Comparison of ENCODE assay signal across 8 cellular contexts in the genomic region with DNA sequence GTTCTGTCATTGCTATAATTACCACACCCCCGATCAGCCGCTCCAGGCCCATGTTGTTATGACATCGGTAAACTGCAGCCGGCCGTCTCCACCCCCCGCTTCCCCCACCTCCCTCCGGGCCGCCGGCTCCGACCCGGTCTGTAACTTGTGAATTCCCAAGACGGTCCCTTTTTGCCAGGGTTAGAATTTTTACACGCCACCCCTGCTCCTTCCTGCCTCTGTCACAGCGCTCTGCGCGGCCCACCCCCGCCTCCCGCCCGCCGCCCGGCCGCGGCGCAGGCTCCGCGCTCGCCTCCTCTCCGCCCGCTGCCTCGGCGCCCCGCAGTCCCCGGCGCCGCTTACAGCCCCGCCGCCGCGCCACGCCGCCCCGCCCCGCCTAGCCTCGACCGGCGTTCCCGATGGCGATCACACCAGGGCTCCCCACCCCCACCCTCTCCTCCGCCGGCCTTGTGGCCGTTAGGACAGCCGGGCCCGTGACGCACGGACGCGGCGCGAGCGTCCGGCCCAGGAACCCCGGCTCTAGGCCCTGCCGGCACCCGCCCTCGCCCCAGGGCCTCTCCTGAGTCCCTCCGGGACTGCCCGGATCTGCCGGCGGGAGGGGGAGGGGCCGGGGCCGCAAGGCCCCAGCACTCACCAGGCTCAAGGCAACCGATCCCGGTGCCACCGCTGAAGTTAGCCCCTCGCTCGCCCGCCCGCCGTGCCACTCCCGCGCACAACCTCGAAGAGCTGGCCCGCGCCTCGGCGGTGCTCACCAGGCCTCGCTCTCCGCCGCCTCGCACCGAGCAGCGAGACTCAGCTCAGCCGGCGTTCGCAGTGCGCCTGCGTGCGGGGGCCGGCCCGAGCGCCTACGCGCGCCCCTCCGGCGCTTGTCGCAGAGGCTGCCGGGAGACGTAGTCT. TPM values are rescaled to one million over a fixed set of nuclear protein-coding genes. Genes with fewer than 3 reads are reported as not detected.
A peak's percentile ranks its signal among the peaks of the same experiment; 100 is the strongest.
DNase-seq lines count a peak whose midpoint lies in the region; ATAC-seq, FAIRE-seq and TF ChIP-seq lines count a peak whose summit lies in the region.

Gene KPNA1 (minus strand): TSS at position 817 of the 897 bp plus-strand sequence. CDS start 18,374 bp downstream, outside the sequence.

- TF ChIP-seq POLR2A in GM12891 (IDR thresholded peaks at IDR 0.05; ENCODE audit: low read depth, low read length) (peak; percentile 92), tibial nerve (IDR thresholded peaks at IDR 0.05) (peak; percentile 93)

- peak within 1 kb of the TSS; percentile 95 for H2BK5ac ChIP-seq in trophoblast cell (ENCODE audit: low read depth, low read length, poor library complexity)

- H3K9ac ChIP-seq in adipocyte (ENCODE audit: low read length) (peak within 1 kb of the TSS; percentile 94), trophoblast cell (ENCODE audit: low read length) (peak within 1 kb of the TSS; percentile 86)

- H3K27ac ChIP-seq in cardiac muscle cell, result peak within 1 kb of the TSS; percentile 99
- H3K27ac ChIP-seq in trophoblast cell (ENCODE audit: low read depth, low read length), result peak within 1 kb of the TSS; percentile 97
- peak within 1 kb of the TSS; percentile 67 to 98 (median 93) for H3K27ac ChIP-seq in tibial nerve

- peak within 1 kb of the TSS; percentile 98 for H3K18ac ChIP-seq in trophoblast cell (ENCODE audit: low read length)

- peak within 1 kb of the TSS; percentile 94 for H4K8ac ChIP-seq in trophoblast cell (ENCODE audit: low read depth, low read length)

- peak within 1 kb of the TSS; percentile 85 for H4K12ac ChIP-seq in trophoblast cell (ENCODE audit: low read depth, low read length)

- H2BK12ac ChIP-seq in trophoblast cell (ENCODE audit: low read length), result no peak within 1 kb of the TSS

- peak within 1 kb of the TSS; percentile 99 for H3K14ac ChIP-seq in trophoblast cell (ENCODE audit: low read length)

- peaks cover 13% of the 10 kb centered on the region for H3K79me2 ChIP-seq in trophoblast cell (ENCODE audit: control insufficient read depth, insufficient read depth, low read length, poor library complexity)

- peak in 1 of 2 donors; percentile 95 for TF ChIP-seq EP300 in tibial nerve (IDR thresholded peaks at IDR 0.05)

- H3K4me1 ChIP-seq in adipocyte (ENCODE audit: control insufficient read depth, insufficient read depth, low read length) (peaks cover 26% of the 10 kb centered on the region), cardiac muscle cell (ENCODE audit: low read depth) (peaks cover 6% of the 10 kb centered on the region), trophoblast cell (ENCODE audit: control insufficient read depth in 1 of 2, insufficient read depth in 2 of 2, low read length in 2 of 2) (peaks cover 8 to 10% of the 10 kb centered on the region in 2 experiments), tibial nerve (peaks cover 0 to 31% (median 19%) of the 10 kb centered on the region in 4 donors)

- FAIRE-seq in GM12891 (lab: Jason Lieb, UNC), result peak; percentile 99

- H2AFZ ChIP-seq in trophoblast cell (ENCODE audit: insufficient read depth, low read length, poor library complexity), result peak within 1 kb of the TSS; percentile 95

- WGBS in trophoblast cell (ENCODE audit: extremely low coverage, insufficient coverage, insufficient read length), result no CpG with 5 or more reads among the region's 109 CpGs
- 1% methylated on average over 41 to 65 of the region's 109 CpGs for WGBS in tibial nerve, 2 donors

- peak within 1 kb of the TSS; percentile 95 for H2BK120ac ChIP-seq in trophoblast cell (ENCODE audit: insufficient read depth, low read length, poor library complexity)

- peak within 1 kb of the TSS; percentile 72 for H3K4ac ChIP-seq in trophoblast cell (ENCODE audit: low read depth, low read length)

- DNase-seq in GM12891 (ENCODE audit: insufficient read length, low spot score), result peak; percentile 92
- DNase-seq in NCI-H128 (lab: John Stamatoyannopoulos, UW; ENCODE audit: unreplicated experiment), result peak; percentile 82
- DNase-seq in T follicular helper cell (ENCODE audit: low read depth), result peak; percentile 80
- DNase-seq in adipocyte (ENCODE audit: low read depth), result peak; percentile 95
- DNase-seq in cardiac muscle cell (ENCODE audit: low read depth in 1 of 2, low spot score in 1 of 2), result peak; percentile 94 to 95
- DNase-seq in trophoblast cell, result peak; percentile 93 to 94
- DNase-seq in tibial nerve (ENCODE audit: low spot score in 2 of 2), result peak; percentile 58 to 71

- peak within 1 kb of the TSS; percentile 81 for H3K4me3 ChIP-seq in adipocyte (ENCODE audit: low read length)
- H3K4me3 ChIP-seq in cardiac muscle cell, result peak within 1 kb of the TSS; percentile 77
- H3K4me3 ChIP-seq in trophoblast cell (ENCODE audit: low read depth, low read length), result peak within 1 kb of the TSS; percentile 93
- H3K4me3 ChIP-seq in tibial nerve, result peak within 1 kb of the TSS; percentile 53 to 95 (median 82)

- no peaks in the 10 kb centered on the region for H3K27me3 ChIP-seq in adipocyte (replicated peaks; ENCODE audit: control insufficient read depth, insufficient read depth, low read length)
- H3K27me3 ChIP-seq in cardiac muscle cell, result no peaks in the 10 kb centered on the region
- H3K27me3 ChIP-seq in trophoblast cell (ENCODE audit: insufficient read depth, low read length), result no peaks in the 10 kb centered on the region
- no peaks in the 10 kb centered on the region for H3K27me3 ChIP-seq in tibial nerve

- TF ChIP-seq CTCF in cardiac muscle cell (IDR thresholded peaks at IDR 0.05; ENCODE audit: low read depth, low read length), result no peak
- peak in 2 of 5 experiments; percentile 12 to 26 for TF ChIP-seq CTCF in tibial nerve (IDR thresholded peaks at IDR 0.05)

- H4K91ac ChIP-seq in trophoblast cell (ENCODE audit: low read depth, low read length), result peak within 1 kb of the TSS; percentile 97

- H2AK5ac ChIP-seq in trophoblast cell (ENCODE audit: low read length), result no peak within 1 kb of the TSS

- peak; percentile 90 for ATAC-seq in HG02759 (IDR thresholded peaks at IDR 0.05; ENCODE audit: unreplicated experiment)

- H3K36me3 ChIP-seq in adipocyte (ENCODE audit: control insufficient read depth, insufficient read depth, low read length, severe bottlenecking) (no peaks in the 10 kb centered on the region), cardiac muscle cell (no peaks in the 10 kb centered on the region), trophoblast cell (ENCODE audit: control insufficient read depth in 1 of 2, insufficient read depth in 2 of 2, low read length in 2 of 2) (no peaks in the 10 kb centered on the region), tibial nerve (no peaks in the 10 kb centered on the region)

- H3K79me1 ChIP-seq in trophoblast cell (ENCODE audit: low read length), result peaks cover 11% of the 10 kb centered on the region

- no peak within 1 kb of the TSS for H3K23ac ChIP-seq in trophoblast cell (ENCODE audit: low read length)

- H3K4me2 ChIP-seq in trophoblast cell (ENCODE audit: low read length), result peak within 1 kb of the TSS; percentile 84

- H3K9me3 ChIP-seq in adipocyte (ENCODE audit: control insufficient read depth, low read length) (no peaks in the 10 kb centered on the region), cardiac muscle cell (ENCODE audit: low read depth) (no peaks in the 10 kb centered on the region), trophoblast cell (ENCODE audit: insufficient read depth, low read depth, low read length) (no peaks in the 10 kb centered on the region), tibial nerve (peaks cover 0 to 6% (median 0%) of the 10 kb centered on the region in 4 donors)

TF ChIP-seq in GM12891, 5 proteins besides CTCF, POLR2A, EP300 and RAD21:
- TF ChIP-seq POU2F2 (IDR thresholded peaks at IDR 0.05; ENCODE audit: low read depth, low read length) (peak; percentile 14; the same call in 1 of the 2 replicates), SPI1 (IDR thresholded peaks at IDR 0.05; ENCODE audit: low read depth, low read length) (no peak), PAX5 (IDR thresholded peaks at IDR 0.05; ENCODE audit: insufficient read depth, low read length, severe bottlenecking) (no peak), TAF1 (IDR thresholded peaks at IDR 0.05; ENCODE audit: low read depth, low read length) (peak; percentile 67), POLR2AphosphoS5 (IDR thresholded peaks at IDR 0.05; ENCODE audit: low read depth, low read length) (peak; percentile 96)
TF ChIP-seq in GM12891: peak in this region for 3.

RNA-seq across cellular contexts. Expression of gene KPNA1, which starts in this region (rescaled TPM):
- 15.7 TPM for polyA plus RNA-seq in GM12891 (2012; ENCODE audit: low read depth, missing spikeins)
- total RNA-seq in cardiac muscle cell (28.0 and 42.2 TPM in 2 replicates), tibial nerve (10 to 100 TPM; 36.8 to 46.5 (median 41.8) TPM)
- 33.3 and 45.4 TPM in 2 replicates for polyA plus RNA-seq in cardiac muscle cell
- 53.7 and 54.8 TPM in 2 replicates for polyA plus RNA-seq in trophoblast cell (2013)

Comparison
In these comparisons a context has a peak if more than half of its experiments do, and no peak if none do; other contexts are left out.
1. Peak in every context shown above with its lines: DNase-seq, ATAC-seq, H3K4me3 ChIP-seq and H3K27ac ChIP-seq.